1 cellular context compared by ENCODE assay signal in the genomic region with DNA sequence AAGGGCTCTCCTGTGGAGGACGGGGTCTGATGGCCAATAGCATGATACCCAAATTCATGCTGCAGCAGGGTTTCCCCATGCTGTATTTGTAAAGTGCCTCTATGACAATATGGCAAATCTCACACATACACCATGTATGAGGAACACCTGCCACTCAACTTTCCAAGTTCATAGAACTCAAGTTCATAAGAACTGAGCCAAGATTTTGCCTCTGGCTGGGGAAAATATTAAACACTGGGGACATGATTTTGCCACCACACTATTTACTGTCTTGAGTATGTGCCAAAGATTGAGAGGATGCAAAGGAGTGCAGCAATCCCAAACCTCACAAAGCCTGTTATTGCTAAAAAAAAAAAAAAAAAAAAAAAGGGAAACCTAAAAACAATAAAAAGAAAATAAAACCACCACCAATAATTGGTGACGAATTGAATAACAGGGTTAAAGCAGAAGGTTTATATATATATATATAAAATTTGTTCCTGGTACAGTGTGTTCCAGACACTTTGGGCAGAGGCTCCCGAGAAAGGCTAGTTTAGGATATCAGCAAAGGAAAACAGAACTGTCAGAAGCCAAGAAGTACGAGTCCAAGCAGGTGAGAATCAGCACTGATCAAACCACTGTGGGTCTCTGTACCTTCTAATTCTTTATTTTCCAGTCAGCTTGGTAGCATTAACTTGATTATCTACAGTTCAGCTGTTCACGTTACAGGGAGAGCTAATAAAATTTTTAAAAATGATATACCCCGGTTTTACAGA.
TF ChIP-seq lines count a peak whose summit lies in the region.

No MANE protein-coding gene starts in this region.

TF ChIP-seq in GM12891, 5 proteins besides CTCF, POLR2A, EP300 and RAD21:
- TF ChIP-seq POU2F2 (IDR thresholded peaks at IDR 0.05; ENCODE audit: low read depth, low read length) (no peak), PAX5 (IDR thresholded peaks at IDR 0.05; ENCODE audit: insufficient read depth, low read length, severe bottlenecking) (no peak), SPI1 (IDR thresholded peaks at IDR 0.05; ENCODE audit: low read depth, low read length) (no peak), POLR2AphosphoS5 (IDR thresholded peaks at IDR 0.05; ENCODE audit: low read depth, low read length) (no peak), TAF1 (IDR thresholded peaks at IDR 0.05; ENCODE audit: low read depth, low read length) (no peak)
